ENCODE assay signal across 1 cellular context in the genomic region with DNA sequence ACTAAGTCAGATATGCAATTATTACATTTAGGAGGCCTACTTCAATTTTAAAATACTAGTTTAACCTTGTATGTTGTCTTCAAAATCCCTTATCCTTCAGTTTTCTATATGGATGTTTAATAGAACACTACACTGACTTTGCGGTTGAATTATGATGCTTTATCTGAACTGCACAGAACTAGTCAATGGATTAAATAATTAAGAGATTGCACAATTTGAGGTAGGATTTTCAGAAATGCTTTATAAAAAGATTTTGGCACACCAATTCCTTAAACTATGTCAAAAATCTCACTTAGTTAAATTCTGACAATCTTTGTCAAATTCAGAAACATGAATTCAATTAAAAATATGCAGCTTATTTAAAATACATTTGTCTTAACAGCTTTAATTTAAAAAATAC.
TF ChIP-seq lines count a peak whose summit lies in the region.

No MANE protein-coding gene starts in this region.

TF ChIP-seq in HepG2, 621 proteins besides CTCF, POLR2A, EP300 and RAD21 (continued from another document):
- TF ChIP-seq, protein P1, sequence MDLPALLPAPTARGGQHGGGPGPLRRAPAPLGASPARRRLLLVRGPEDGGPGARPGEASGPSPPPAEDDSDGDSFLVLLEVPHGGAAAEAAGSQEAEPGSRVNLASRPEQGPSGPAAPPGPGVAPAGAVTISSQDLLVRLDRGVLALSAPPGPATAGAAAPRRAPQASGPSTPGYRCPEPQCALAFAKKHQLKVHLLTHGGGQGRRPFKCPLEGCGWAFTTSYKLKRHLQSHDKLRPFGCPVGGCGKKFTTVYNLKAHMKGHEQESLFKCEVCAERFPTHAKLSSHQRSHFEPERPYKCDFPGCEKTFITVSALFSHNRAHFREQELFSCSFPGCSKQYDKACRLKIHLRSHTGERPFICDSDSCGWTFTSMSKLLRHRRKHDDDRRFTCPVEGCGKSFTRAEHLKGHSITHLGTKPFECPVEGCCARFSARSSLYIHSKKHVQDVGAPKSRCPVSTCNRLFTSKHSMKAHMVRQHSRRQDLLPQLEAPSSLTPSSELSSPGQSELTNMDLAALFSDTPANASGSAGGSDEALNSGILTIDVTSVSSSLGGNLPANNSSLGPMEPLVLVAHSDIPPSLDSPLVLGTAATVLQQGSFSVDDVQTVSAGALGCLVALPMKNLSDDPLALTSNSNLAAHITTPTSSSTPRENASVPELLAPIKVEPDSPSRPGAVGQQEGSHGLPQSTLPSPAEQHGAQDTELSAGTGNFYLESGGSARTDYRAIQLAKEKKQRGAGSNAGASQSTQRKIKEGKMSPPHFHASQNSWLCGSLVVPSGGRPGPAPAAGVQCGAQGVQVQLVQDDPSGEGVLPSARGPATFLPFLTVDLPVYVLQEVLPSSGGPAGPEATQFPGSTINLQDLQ (CRISPR knock-in tag; IDR thresholded peaks at IDR 0.05) = no peak
- TF ChIP-seq ZNF136 (CRISPR knock-in tag; IDR thresholded peaks at IDR 0.05; ENCODE audit: low read depth) = no peak
